Comparison of ENCODE assay signal across 14 cellular contexts in genomic region chr2:234395801-234396478, GRCh38.
DNase-seq lines count a peak whose midpoint lies in the region; ATAC-seq and TF ChIP-seq lines count a peak whose summit lies in the region.
"Had no signal": no experiment of that assay in that cellular context is flagged by ENCODE, and none has a peak within 500 bp of the region (broad histone marks: within the 10 kb centered on the region; RNA-seq: fewer than 3 reads in every experiment).

No MANE protein-coding gene starts in this region.

- H3K27ac Mint-ChIP-seq in endodermal cell = no peak overlapping the region
- H3K27ac Mint-ChIP-seq: activated CD4-positive, alpha-beta T cell treated with anti-CD3 and anti-CD28 coated beads, Interleukin-2, amount 10 ng/mL, durations not matched to agents 7 days and 5 days; mesothelial cell of epicardium had no signal

- peaks cover 2% of the 10 kb centered on the region for H3K36me3 Mint-ChIP-seq in endodermal cell (ENCODE audit: low read depth)
- H3K36me3 Mint-ChIP-seq: mesothelial cell of epicardium had no signal

- peak; percentile 92 for DNase-seq in DMS53 (lab: John Stamatoyannopoulos, UW)
- DNase-seq in NCI-H1436 treated with DMSO at 0.1 percent for 48 hours (lab: John Stamatoyannopoulos, UW) = peak; percentile 42
- peak; percentile 97 to 98 for DNase-seq in NCI-H524 (lab: John Stamatoyannopoulos, UW)
- DNase-seq in endodermal cell = peak; percentile 58
- no peak for DNase-seq in activated T-cell treated with anti-CD3 and anti-CD28 coated beads for 4 hours
- DNase-seq in H4 (ENCODE audit: low spot score) = no peak
- no peak for DNase-seq in medulla oblongata (ENCODE audit: extremely low spot score)
- DNase-seq: activated CD4-positive, alpha-beta T cell treated with anti-CD3 and anti-CD28 coated beads, Interleukin-2, amount 10 ng/mL, durations not matched to agents 7 days and 5 days; activated gamma-delta T cell; stimulated activated CD4-positive, alpha-beta T cell treated with anti-CD3 and anti-CD28 coated beads, Interleukin-4, amount 100 ng/mL, for 4 hours had no signal

- H3K27me3 Mint-ChIP-seq in endodermal cell (ENCODE audit: insufficient read depth) = peaks cover 21% of the 10 kb centered on the region
- H3K27me3 Mint-ChIP-seq: activated CD4-positive, alpha-beta T cell treated with anti-CD3 and anti-CD28 coated beads, Interleukin-2, amount 10 ng/mL, durations not matched to agents 7 days and 5 days had no signal

- H3K27ac ChIP-seq in endodermal cell (ENCODE audit: low read depth, low read length) = no peak overlapping the region
- H3K27ac ChIP-seq: C4-2B, psoas muscle had no signal

- no peak for ATAC-seq in HG03280 (IDR thresholded peaks at IDR 0.05; ENCODE audit: unreplicated experiment)

- no peak overlapping the region for H3K4me3 Mint-ChIP-seq in endodermal cell
- H3K4me3 Mint-ChIP-seq: activated CD4-positive, alpha-beta T cell treated with anti-CD3 and anti-CD28 coated beads, Interleukin-2, amount 10 ng/mL, durations not matched to agents 7 days and 5 days; mesothelial cell of epicardium had no signal

- H3K27me3 ChIP-seq in endodermal cell (ENCODE audit: control insufficient read depth, insufficient read depth, low read length, poor library complexity, severe bottlenecking) = no peaks in the 10 kb centered on the region

- WGBS in endodermal cell (ENCODE audit: insufficient coverage in 1 of 2, insufficient read length in 1 of 2), 2 experiments = 85 to 88% methylated on average over 7 to 8 of the region's 8 CpGs

- no peaks in the 10 kb centered on the region for H3K9me3 ChIP-seq in endodermal cell (ENCODE audit: control insufficient read depth, low read length)
- H3K9me3 ChIP-seq: psoas muscle had no signal

- no peaks in the 10 kb centered on the region for H3K4me1 ChIP-seq in endodermal cell (ENCODE audit: control insufficient read depth, insufficient read depth, low read length)
- H3K4me1 ChIP-seq: psoas muscle had no signal

- H3K36me3 ChIP-seq in endodermal cell (ENCODE audit: control insufficient read depth, insufficient read depth, low read length) = no peaks in the 10 kb centered on the region

- TF ChIP-seq CTCF in endodermal cell (conservative IDR thresholded peaks at IDR 0.05) = no peak

- no peak overlapping the region for H3K9ac ChIP-seq in endodermal cell (ENCODE audit: extremely low read depth, low read length, poor library complexity, severe bottlenecking)

- H3K9me3 Mint-ChIP-seq in endodermal cell = no peaks in the 10 kb centered on the region

- no peak overlapping the region for H3K4me3 ChIP-seq in endodermal cell (ENCODE audit: low read length)
- H3K4me3 ChIP-seq: psoas muscle had no signal

- peaks cover 6% of the 10 kb centered on the region for H3K4me1 Mint-ChIP-seq in endodermal cell
- H3K4me1 Mint-ChIP-seq: mesothelial cell of epicardium had no signal

Comparison
In these comparisons a context has a peak if more than half of its experiments do, and no peak if none do; other contexts are left out.
1. DNase-seq: peak in DMS53 (single experiment), NCI-H1436 treated with DMSO at 0.1 percent for 48 hours (single experiment), NCI-H524 (2 of 2) and endodermal cell (single experiment); none in activated T-cell treated with anti-CD3 and anti-CD28 coated beads for 4 hours (single experiment), H4 (single experiment) and medulla oblongata (single experiment).